10 cellular contexts compared by ENCODE assay signal in the genomic region with DNA sequence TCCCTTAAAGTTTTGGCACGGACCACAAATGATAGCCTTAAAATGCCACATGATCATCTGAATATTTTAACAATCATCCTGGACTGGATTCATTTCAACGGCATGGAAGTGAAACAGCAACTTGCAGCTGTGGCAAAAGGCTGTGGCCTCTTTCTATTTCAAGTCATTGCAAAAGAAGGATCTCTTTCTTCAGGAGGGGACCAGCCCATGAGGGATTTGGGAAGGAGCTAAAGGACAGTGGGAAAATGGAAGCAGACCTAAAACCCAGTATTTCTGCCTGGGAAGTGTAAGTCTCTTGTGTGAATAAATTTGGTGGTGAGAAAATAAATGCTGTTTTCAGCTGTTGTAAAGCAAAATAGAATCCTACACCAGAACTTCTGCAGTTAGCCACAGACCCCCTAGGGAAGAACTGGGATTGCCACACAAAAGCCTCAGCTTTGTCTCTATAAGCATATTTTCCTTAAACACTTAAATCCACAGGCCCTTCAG.
A peak's percentile ranks its signal among the peaks of the same experiment; 100 is the strongest.
DNase-seq lines count a peak whose midpoint lies in the region; TF ChIP-seq lines count a peak whose summit lies in the region.
"Had no signal": no experiment of that assay in that cellular context is flagged by ENCODE, and none has a peak within 500 bp of the region (broad histone marks: within the 10 kb centered on the region; RNA-seq: fewer than 3 reads in every experiment).

No MANE protein-coding gene starts in this region.

- no peaks in the 10 kb centered on the region for H3K36me3 ChIP-seq in SK-N-MC (ENCODE audit: insufficient read depth, low read length)

- peak overlapping the region in 2 of 6 donors; percentile 8 to 28 for H3K27ac Mint-ChIP-seq in immature natural killer cell

- no peak overlapping the region for H3K4me3 Mint-ChIP-seq in immature natural killer cell

- peak overlapping the region; percentile 90 for H3K27ac ChIP-seq in SK-N-MC

- DNase-seq in CD1c-positive myeloid dendritic cell (ENCODE audit: extremely low spot score) = peak; percentile 72
- DNase-seq in SK-N-MC (ENCODE audit: low read depth, low spot score) = peak; percentile 66
- peak; percentile 44 to 76 for DNase-seq in foreskin fibroblast
- DNase-seq in pons (ENCODE audit: low spot score) = peak; percentile 66
- no peak for DNase-seq in GM19238 (ENCODE audit: insufficient read length, low spot score)
- DNase-seq in effector CD4-positive, alpha-beta T cell = no peak
- DNase-seq in immature natural killer cell = no peak
- DNase-seq in T-helper 2 cell = no peak
- DNase-seq: activated T-cell treated with anti-CD3 and anti-CD28 coated beads for 4 hours, DMS53 had no signal

- peaks cover 0 to 7% of the 10 kb centered on the region in 2 donors for H3K4me1 Mint-ChIP-seq in immature natural killer cell

- H3K9ac ChIP-seq in SK-N-MC (ENCODE audit: insufficient read length) = peak overlapping the region; percentile 54

- no peaks in the 10 kb centered on the region for H3K9me3 Mint-ChIP-seq in immature natural killer cell

- peaks cover 0 to 2% (median 0%) of the 10 kb centered on the region in 3 donors for H3K27me3 Mint-ChIP-seq in immature natural killer cell (ENCODE audit: low read depth in 3 of 3)

- H3K4me3 ChIP-seq in SK-N-MC = peak overlapping the region; percentile 70
- no peak overlapping the region for H3K4me3 ChIP-seq in foreskin fibroblast (ENCODE audit: low read depth in 1 of 2, low read length in 2 of 2)

- TF ChIP-seq CTCF in foreskin fibroblast (IDR thresholded peaks at IDR 0.05; ENCODE audit: low read depth, low read length) = no peak

- H3K9me3 ChIP-seq in SK-N-MC (ENCODE audit: low read depth, low read length) = no peaks in the 10 kb centered on the region

- peaks cover 15 to 19% (median 19%) of the 10 kb centered on the region in 3 donors for H3K36me3 Mint-ChIP-seq in immature natural killer cell

Comparison
In these comparisons a context has a peak if more than half of its experiments do, and no peak if none do; other contexts are left out.
1. DNase-seq: peak in CD1c-positive myeloid dendritic cell (single experiment), SK-N-MC (single experiment), foreskin fibroblast (2 of 2) and pons (single experiment); none in GM19238 (single experiment), effector CD4-positive, alpha-beta T cell (single experiment), immature natural killer cell (0 of 3) and T-helper 2 cell (0 of 5).